In genomic region chr20:24754691-24755090, GRCh38 we compare ENCODE assay signal across 19 cellular contexts.
"Had no signal": no experiment of that assay in that cellular context is flagged by ENCODE, and none has a peak within 500 bp of the region (broad histone marks: within the 10 kb centered on the region; RNA-seq: fewer than 3 reads in every experiment).

No MANE protein-coding gene starts in this region.

- H3K4me1 ChIP-seq: psoas muscle had no signal

- DNase-seq: activated CD4-positive, alpha-beta T cell treated with anti-CD3 and anti-CD28 coated beads, Interleukin-2, amount 50 U/mL, for 1 hour; activated T-cell treated with anti-CD3 and anti-CD28 coated beads for 4 hours; amygdala; caudate nucleus; erythroblast; foreskin melanocyte; left ventricle myocardium superior; psoas muscle; stimulated activated CD4-positive, alpha-beta T cell treated with anti-CD3 and anti-CD28 coated beads, Interleukin-4, amount 100 ng/mL, for 1 hour had no signal

- H3K27ac ChIP-seq: psoas muscle, thoracic aorta had no signal

- H3K27me3 Mint-ChIP-seq: activated naive CD8-positive, alpha-beta T cell; memory B cell had no signal

- ATAC-seq: activated CD4-positive, CD25-positive, alpha-beta regulatory T cell treated with anti-CD3 and anti-CD28 coated beads, Interleukin-2, amount 50 U/mL, for 24 hours; left ventricle myocardium superior; psoas muscle; stimulated activated effector memory CD8-positive, alpha-beta T cell treated with anti-CD3 and anti-CD28 coated beads, Interleukin-12 subunit alpha, Interleukin-12 subunit beta, amount 100 ng/mL, for 72 hours had no signal

- H3K9me3 Mint-ChIP-seq: activated T-helper 1 cell treated with anti-CD3 and anti-CD28 coated beads, Interleukin-12 subunit alpha, Interleukin-12 subunit beta, Interleukin-2, Interleukin-4 antibody, amounts not matched to agents 30 ng/mL and 10 ng/mL and 1 ng/mL, durations not matched to agents 14 hours and 24 hours and 36 hours; stimulated activated effector memory CD8-positive, alpha-beta T cell treated with anti-CD3 and anti-CD28 coated beads, Interleukin-12 subunit alpha, Interleukin-12 subunit beta, amount 100 ng/mL, for 72 hours had no signal

- H3K36me3 ChIP-seq: thoracic aorta had no signal

- H3K9me3 ChIP-seq: psoas muscle, thoracic aorta had no signal

- H3K36me3 Mint-ChIP-seq: activated naive CD8-positive, alpha-beta T cell; brain; memory B cell; stimulated activated effector memory CD8-positive, alpha-beta T cell treated with anti-CD3 and anti-CD28 coated beads, Interleukin-12 subunit alpha, Interleukin-12 subunit beta, amount 100 ng/mL, for 72 hours had no signal

- FAIRE-seq: endometrium, small intestine had no signal

- H3K4me3 ChIP-seq: psoas muscle, thoracic aorta had no signal

- H3K27ac Mint-ChIP-seq: activated naive CD8-positive, alpha-beta T cell; activated T-helper 1 cell treated with anti-CD3 and anti-CD28 coated beads, Interleukin-12 subunit alpha, Interleukin-12 subunit beta, Interleukin-2, Interleukin-4 antibody, amounts not matched to agents 30 ng/mL and 10 ng/mL and 1 ng/mL, durations not matched to agents 14 hours and 24 hours and 36 hours; brain; memory B cell; stimulated activated effector memory CD8-positive, alpha-beta T cell treated with anti-CD3 and anti-CD28 coated beads, Interleukin-12 subunit alpha, Interleukin-12 subunit beta, amount 100 ng/mL, for 72 hours had no signal

- H3K4me1 Mint-ChIP-seq: memory B cell; stimulated activated effector memory CD8-positive, alpha-beta T cell treated with anti-CD3 and anti-CD28 coated beads, Interleukin-12 subunit alpha, Interleukin-12 subunit beta, amount 100 ng/mL, for 72 hours had no signal

- H3K4me3 Mint-ChIP-seq: activated naive CD8-positive, alpha-beta T cell; activated T-helper 1 cell treated with anti-CD3 and anti-CD28 coated beads, Interleukin-12 subunit alpha, Interleukin-12 subunit beta, Interleukin-2, Interleukin-4 antibody, amounts not matched to agents 30 ng/mL and 10 ng/mL and 1 ng/mL, durations not matched to agents 14 hours and 24 hours and 36 hours; brain; memory B cell; neural crest cell; stimulated activated effector memory CD8-positive, alpha-beta T cell treated with anti-CD3 and anti-CD28 coated beads, Interleukin-12 subunit alpha, Interleukin-12 subunit beta, amount 100 ng/mL, for 72 hours had no signal
